1 cellular context compared by ENCODE assay signal in the genomic region with DNA sequence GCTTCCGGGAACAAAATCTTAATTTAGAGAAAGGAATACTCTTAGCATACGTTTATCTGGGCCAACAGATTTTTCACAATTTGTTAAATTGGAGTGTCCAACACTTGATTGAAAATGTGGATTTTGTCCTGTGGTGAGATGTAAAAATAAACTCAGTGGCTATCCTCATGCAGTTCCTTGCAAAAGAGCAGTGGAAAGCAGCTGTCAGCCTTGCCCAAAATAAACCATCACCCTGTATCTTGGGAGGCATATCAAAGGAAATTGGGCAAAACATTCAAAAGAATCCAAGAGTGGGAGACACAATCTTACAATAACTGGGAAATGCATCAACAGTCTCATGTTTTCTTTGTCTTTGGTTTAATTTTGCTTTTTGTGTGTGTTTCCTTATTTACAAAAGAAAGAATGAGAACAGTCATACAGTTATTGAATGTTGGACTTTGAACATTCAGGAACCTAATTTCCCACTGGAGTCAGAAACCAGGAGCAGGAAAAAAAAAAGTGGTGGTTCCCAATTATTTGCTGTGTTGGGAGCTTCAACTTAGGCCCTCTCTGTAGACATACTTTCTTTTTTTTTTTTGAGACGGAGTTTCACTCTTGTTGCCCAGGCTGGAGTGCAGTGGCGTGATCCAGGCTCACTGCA.
TF ChIP-seq lines count a peak whose summit lies in the region.

No MANE protein-coding gene starts in this region.

TF ChIP-seq in K562, 482 proteins besides CTCF, POLR2A, EP300 and RAD21:
- TF ChIP-seq IFI16 (CRISPR knock-in tag; IDR thresholded peaks at IDR 0.05) (no peak), ATF1 (CRISPR knock-in tag; IDR thresholded peaks at IDR 0.05) (no peak), ATF1 (tag; IDR thresholded peaks at IDR 0.05) (no peak), ZNF507 (tag; conservative IDR thresholded peaks at IDR 0.05) (no peak), ARID2 (IDR thresholded peaks at IDR 0.05) (no peak)
- TF ChIP-seq, protein P1, sequence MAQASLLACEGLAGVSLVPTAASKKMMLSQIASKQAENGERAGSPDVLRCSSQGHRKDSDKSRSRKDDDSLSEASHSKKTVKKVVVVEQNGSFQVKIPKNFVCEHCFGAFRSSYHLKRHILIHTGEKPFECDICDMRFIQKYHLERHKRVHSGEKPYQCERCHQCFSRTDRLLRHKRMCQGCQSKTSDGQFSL (CRISPR knock-in tag; IDR thresholded peaks at IDR 0.05): no peak
- TF ChIP-seq, protein P1 (tag; IDR thresholded peaks at IDR 0.05): no peak
- TF ChIP-seq, protein P2, sequence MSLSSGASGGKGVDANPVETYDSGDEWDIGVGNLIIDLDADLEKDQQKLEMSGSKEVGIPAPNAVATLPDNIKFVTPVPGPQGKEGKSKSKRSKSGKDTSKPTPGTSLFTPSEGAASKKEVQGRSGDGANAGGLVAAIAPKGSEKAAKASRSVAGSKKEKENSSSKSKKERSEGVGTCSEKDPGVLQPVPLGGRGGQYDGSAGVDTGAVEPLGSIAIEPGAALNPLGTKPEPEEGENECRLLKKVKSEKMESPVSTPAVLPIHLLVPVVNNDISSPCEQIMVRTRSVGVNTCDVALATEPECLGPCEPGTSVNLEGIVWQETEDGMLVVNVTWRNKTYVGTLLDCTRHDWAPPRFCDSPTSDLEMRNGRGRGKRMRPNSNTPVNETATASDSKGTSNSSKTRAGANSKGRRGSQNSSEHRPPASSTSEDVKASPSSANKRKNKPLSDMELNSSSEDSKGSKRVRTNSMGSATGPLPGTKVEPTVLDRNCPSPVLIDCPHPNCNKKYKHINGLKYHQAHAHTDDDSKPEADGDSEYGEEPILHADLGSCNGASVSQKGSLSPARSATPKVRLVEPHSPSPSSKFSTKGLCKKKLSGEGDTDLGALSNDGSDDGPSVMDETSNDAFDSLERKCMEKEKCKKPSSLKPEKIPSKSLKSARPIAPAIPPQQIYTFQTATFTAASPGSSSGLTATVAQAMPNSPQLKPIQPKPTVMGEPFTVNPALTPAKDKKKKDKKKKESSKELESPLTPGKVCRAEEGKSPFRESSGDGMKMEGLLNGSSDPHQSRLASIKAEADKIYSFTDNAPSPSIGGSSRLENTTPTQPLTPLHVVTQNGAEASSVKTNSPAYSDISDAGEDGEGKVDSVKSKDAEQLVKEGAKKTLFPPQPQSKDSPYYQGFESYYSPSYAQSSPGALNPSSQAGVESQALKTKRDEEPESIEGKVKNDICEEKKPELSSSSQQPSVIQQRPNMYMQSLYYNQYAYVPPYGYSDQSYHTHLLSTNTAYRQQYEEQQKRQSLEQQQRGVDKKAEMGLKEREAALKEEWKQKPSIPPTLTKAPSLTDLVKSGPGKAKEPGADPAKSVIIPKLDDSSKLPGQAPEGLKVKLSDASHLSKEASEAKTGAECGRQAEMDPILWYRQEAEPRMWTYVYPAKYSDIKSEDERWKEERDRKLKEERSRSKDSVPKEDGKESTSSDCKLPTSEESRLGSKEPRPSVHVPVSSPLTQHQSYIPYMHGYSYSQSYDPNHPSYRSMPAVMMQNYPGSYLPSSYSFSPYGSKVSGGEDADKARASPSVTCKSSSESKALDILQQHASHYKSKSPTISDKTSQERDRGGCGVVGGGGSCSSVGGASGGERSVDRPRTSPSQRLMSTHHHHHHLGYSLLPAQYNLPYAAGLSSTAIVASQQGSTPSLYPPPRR (CRISPR knock-in tag; IDR thresholded peaks at IDR 0.05; ENCODE audit: borderline replicate concordance): 0 out of 2 replicates have a peak, but pooled peaks have one; percentile 30
- TF ChIP-seq, protein P3, sequence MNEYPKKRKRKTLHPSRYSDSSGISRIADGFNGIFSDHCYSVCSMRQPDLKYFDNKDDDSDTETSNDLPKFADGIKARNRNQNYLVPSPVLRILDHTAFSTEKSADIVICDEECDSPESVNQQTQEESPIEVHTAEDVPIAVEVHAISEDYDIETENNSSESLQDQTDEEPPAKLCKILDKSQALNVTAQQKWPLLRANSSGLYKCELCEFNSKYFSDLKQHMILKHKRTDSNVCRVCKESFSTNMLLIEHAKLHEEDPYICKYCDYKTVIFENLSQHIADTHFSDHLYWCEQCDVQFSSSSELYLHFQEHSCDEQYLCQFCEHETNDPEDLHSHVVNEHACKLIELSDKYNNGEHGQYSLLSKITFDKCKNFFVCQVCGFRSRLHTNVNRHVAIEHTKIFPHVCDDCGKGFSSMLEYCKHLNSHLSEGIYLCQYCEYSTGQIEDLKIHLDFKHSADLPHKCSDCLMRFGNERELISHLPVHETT (CRISPR knock-in tag; conservative IDR thresholded peaks at IDR 0.05 in 1 of 2, IDR thresholded peaks at IDR 0.05 in 1 of 2): no peak
